ENCODE assay signal across 23 cellular contexts in genomic region chr20:25082498-25082873, GRCh38. TPM values are rescaled to one million over a fixed set of nuclear protein-coding genes. Genes with fewer than 3 reads are reported as not detected.
DNase-seq lines count a peak whose midpoint lies in the region; ATAC-seq and TF ChIP-seq lines count a peak whose summit lies in the region.
"Had no signal": no experiment of that assay in that cellular context is flagged by ENCODE, and none has a peak within 500 bp of the region (broad histone marks: within the 10 kb centered on the region; RNA-seq: fewer than 3 reads in every experiment).

No MANE protein-coding gene starts in this region.

- peaks cover 52% of the 10 kb centered on the region for H3K27me3 ChIP-seq in CD4-positive, alpha-beta memory T cell (ENCODE audit: insufficient read depth, low read length)
- H3K27me3 ChIP-seq in naive thymus-derived CD4-positive, alpha-beta T cell (ENCODE audit: control insufficient read depth in 2 of 2, insufficient read depth in 2 of 2, low read length in 2 of 2) = peaks cover 23 to 25% of the 10 kb centered on the region in 2 donors

- peaks cover 0 to 5% (median 0%) of the 10 kb centered on the region in 8 donors for H3K9me3 Mint-ChIP-seq in CD4-positive, alpha-beta memory T cell
- H3K9me3 Mint-ChIP-seq in naive thymus-derived CD4-positive, alpha-beta T cell = peaks cover 0 to 7% (median 0%) of the 10 kb centered on the region in 11 donors
- H3K9me3 Mint-ChIP-seq: dendritic cell treated with granulocyte-macrophage colony-stimulating factor and Interleukin-4, amounts not matched to agents 40 ng/mL and 50 ng/mL, for 4 days; stimulated activated memory B cell treated with anti-CD40 and anti-IgM and Interleukin-4, amounts not matched to agents 10 μg/mL and 1 μg/mL and 100 μg/mL, for 72 hours; T-helper 2 cell treated with Interferon-gamma antibody and Interleukin-4, amounts not matched to agents 5 μg/mL and 100 μg/mL, for 36 hours had no signal

- in situ Hi-C loops in astrocyte of the spinal cord (cut with HindIII; ENCODE audit: low sequenced_read_pairs) = no loop called here

- peak overlapping the region in 2 of 7 donors; percentile 13 to 64 for H3K27ac Mint-ChIP-seq in CD4-positive, alpha-beta memory T cell
- peak overlapping the region in 1 of 9 donors; percentile 48 for H3K27ac Mint-ChIP-seq in naive thymus-derived CD4-positive, alpha-beta T cell
- H3K27ac Mint-ChIP-seq: dendritic cell treated with granulocyte-macrophage colony-stimulating factor and Interleukin-4, amounts not matched to agents 40 ng/mL and 50 ng/mL, for 4 days; stimulated activated memory B cell treated with anti-CD40 and anti-IgM and Interleukin-4, amounts not matched to agents 10 μg/mL and 1 μg/mL and 100 μg/mL, for 72 hours; T-helper 2 cell treated with Interferon-gamma antibody and Interleukin-4, amounts not matched to agents 5 μg/mL and 100 μg/mL, for 36 hours had no signal

- peak; percentile 12 for TF ChIP-seq CTCF in astrocyte of the spinal cord (IDR thresholded peaks at IDR 0.05; ENCODE audit: low read depth, low read length)
- no peak for TF ChIP-seq CTCF in mucosa of descending colon (IDR thresholded peaks at IDR 0.05)

- H3K27me3 Mint-ChIP-seq in CD4-positive, alpha-beta memory T cell = peaks cover 45 to 60% of the 10 kb centered on the region in 2 donors
- peaks cover 66 to 85% (median 70%) of the 10 kb centered on the region in 5 donors for H3K27me3 Mint-ChIP-seq in naive thymus-derived CD4-positive, alpha-beta T cell

- no peak overlapping the region for H3K4me3 ChIP-seq in CD4-positive, alpha-beta memory T cell (ENCODE audit: low read length in 2 of 2)
- H3K4me3 ChIP-seq in astrocyte of the spinal cord (ENCODE audit: low read depth, low read length) (no peak overlapping the region), mucosa of descending colon (no peak overlapping the region)
- H3K4me3 ChIP-seq in naive thymus-derived CD4-positive, alpha-beta T cell (ENCODE audit: low read length) = no peak overlapping the region
- H3K4me3 ChIP-seq: skin epidermis, upper lobe of right lung had no signal

- no peaks in the 10 kb centered on the region for H3K9me3 ChIP-seq in CD4-positive, alpha-beta memory T cell (ENCODE audit: control insufficient read depth in 1 of 2, low read length in 2 of 2)
- H3K9me3 ChIP-seq in naive thymus-derived CD4-positive, alpha-beta T cell (ENCODE audit: control insufficient read depth in 2 of 3, low read length in 3 of 3) = no peaks in the 10 kb centered on the region
- H3K9me3 ChIP-seq in mucosa of descending colon = no peaks in the 10 kb centered on the region
- H3K9me3 ChIP-seq: heart right ventricle, upper lobe of right lung had no signal

- peaks cover 6 to 42% (median 25%) of the 10 kb centered on the region in 4 donors for H3K4me1 Mint-ChIP-seq in CD4-positive, alpha-beta memory T cell
- peaks cover 11 to 40% (median 27%) of the 10 kb centered on the region in 7 donors for H3K4me1 Mint-ChIP-seq in naive thymus-derived CD4-positive, alpha-beta T cell

- POLR2A ChIA-PET in CD4-positive, alpha-beta memory T cell (lab: Charles Lee; ENCODE audit: partially characterized antibody) = interaction anchor here (0.9 kb wide), 2 partner anchors 9 to 23 kb away, joined by 3 to 4 read pairs; no protein-coding TSS in a partner anchor
- POLR2A ChIA-PET in naive thymus-derived CD4-positive, alpha-beta T cell (lab: Charles Lee) = no interaction called here

- H3K36me3 Mint-ChIP-seq in CD4-positive, alpha-beta memory T cell = peaks cover 2 to 3% of the 10 kb centered on the region in 2 donors
- peaks cover 0 to 8% (median 0%) of the 10 kb centered on the region in 5 donors for H3K36me3 Mint-ChIP-seq in naive thymus-derived CD4-positive, alpha-beta T cell
- H3K36me3 Mint-ChIP-seq: stimulated activated memory B cell treated with anti-CD40 and anti-IgM and Interleukin-4, amounts not matched to agents 10 μg/mL and 1 μg/mL and 100 μg/mL, for 72 hours had no signal

- peak; percentile 14 for DNase-seq in activated CD4-positive, alpha-beta T cell treated with anti-CD3 and anti-CD28 coated beads for 48 hours
- DNase-seq in activated CD4-positive, alpha-beta T cell treated with anti-CD3 and anti-CD28 coated beads for 4 hours = no peak
- no peak for DNase-seq in CD4-positive, alpha-beta memory T cell
- DNase-seq in astrocyte of the spinal cord (ENCODE audit: low read depth, low spot score) = no peak
- DNase-seq in naive thymus-derived CD4-positive, alpha-beta T cell = no peak
- DNase-seq in mucosa of descending colon = no peak
- DNase-seq in glomerular visceral epithelial cell (ENCODE audit: extremely low spot score) = no peak
- no peak for DNase-seq in medulla oblongata (ENCODE audit: extremely low spot score)
- DNase-seq: ACHN, Caco-2, heart right ventricle, kidney glomerular epithelial cell, midbrain, NCI-H1105, SHP77 treated with DMSO at 0.1 percent for 48 hours, upper lobe of right lung had no signal

- no peaks in the 10 kb centered on the region for H3K36me3 ChIP-seq in CD4-positive, alpha-beta memory T cell (ENCODE audit: insufficient read depth, low read length)
- no peaks in the 10 kb centered on the region for H3K36me3 ChIP-seq in naive thymus-derived CD4-positive, alpha-beta T cell (ENCODE audit: control insufficient read depth in 2 of 3, insufficient read depth in 3 of 3, low read length in 3 of 3)
- no peaks in the 10 kb centered on the region for H3K36me3 ChIP-seq in mucosa of descending colon (ENCODE audit: low read depth)
- H3K36me3 ChIP-seq: heart right ventricle, upper lobe of right lung had no signal

- H3K27ac ChIP-seq in CD4-positive, alpha-beta memory T cell (ENCODE audit: low read depth, low read length) = no peak overlapping the region
- no peak overlapping the region for H3K27ac ChIP-seq in naive thymus-derived CD4-positive, alpha-beta T cell (ENCODE audit: low read depth, low read length)
- H3K27ac ChIP-seq: heart right ventricle, KMS-11, skin epidermis, upper lobe of right lung had no signal

- CTCF ChIA-PET in CD4-positive, alpha-beta memory T cell (lab: Charles Lee; ENCODE audit: partially characterized antibody) = interaction anchor here (1.2 kb wide), 1 partner anchor 96 kb away, joined by 3 read pairs; no protein-coding TSS in a partner anchor
- CTCF ChIA-PET in naive thymus-derived CD4-positive, alpha-beta T cell (lab: Charles Lee) = no interaction called here

- H3K4me3 Mint-ChIP-seq in CD4-positive, alpha-beta memory T cell = peak overlapping the region in 6 of 8 donors; percentile 22 to 75 (median 38)
- peak overlapping the region in 8 of 10 donors; percentile 27 to 82 (median 52) for H3K4me3 Mint-ChIP-seq in naive thymus-derived CD4-positive, alpha-beta T cell
- H3K4me3 Mint-ChIP-seq: dendritic cell treated with granulocyte-macrophage colony-stimulating factor and Interleukin-4, amounts not matched to agents 40 ng/mL and 50 ng/mL, for 4 days; stimulated activated memory B cell treated with anti-CD40 and anti-IgM and Interleukin-4, amounts not matched to agents 10 μg/mL and 1 μg/mL and 100 μg/mL, for 72 hours; T-helper 2 cell treated with Interferon-gamma antibody and Interleukin-4, amounts not matched to agents 5 μg/mL and 100 μg/mL, for 36 hours had no signal

- intact Hi-C loops in CD4-positive, alpha-beta memory T cell (cut with micrococcal nuclease) = no loop called here
- intact Hi-C loops in naive thymus-derived CD4-positive, alpha-beta T cell (cut with micrococcal nuclease) = loop anchor here in 1 of 2 donors (5.0 kb wide), 1 partner anchor 115 kb away; the partner anchor contains the start of gene ENTPD6
- intact Hi-C loops in mucosa of descending colon (cut with DNase I, micrococcal nuclease) = loop anchor here in 1 of 2 donors (10.0 kb wide), 1 partner anchor 92 kb away; no protein-coding TSS in a partner anchor

- ATAC-seq in naive thymus-derived CD4-positive, alpha-beta T cell = no peak
- ATAC-seq in mucosa of descending colon = no peak
- ATAC-seq: esophagus mucosa; stimulated activated memory B cell treated with anti-CD40 and anti-IgM and Interleukin-4, amounts not matched to agents 10 μg/mL and 1 μg/mL and 100 μg/mL, for 72 hours; upper lobe of right lung had no signal

- H3K4me1 ChIP-seq in CD4-positive, alpha-beta memory T cell (ENCODE audit: insufficient read depth, low read length) = peaks cover 30% of the 10 kb centered on the region
- H3K4me1 ChIP-seq in naive thymus-derived CD4-positive, alpha-beta T cell (ENCODE audit: control insufficient read depth in 2 of 2, insufficient read depth in 2 of 2, low read length in 2 of 2) = peaks cover 14 to 21% of the 10 kb centered on the region in 2 donors
- H3K4me1 ChIP-seq in mucosa of descending colon (ENCODE audit: low read depth) = peaks cover 18% of the 10 kb centered on the region
- H3K4me1 ChIP-seq: Caco-2 had no signal

RNA-seq across cellular contexts. Expression of gene VSX1, which starts 0.5 kb away (rescaled TPM):
- not detected for total RNA-seq in CD4-positive, alpha-beta memory T cell
- not detected for polyA plus RNA-seq in CD4-positive, alpha-beta memory T cell
- not detected for total RNA-seq in naive thymus-derived CD4-positive, alpha-beta T cell
- not detected for polyA plus RNA-seq in naive thymus-derived CD4-positive, alpha-beta T cell
- under 1 TPM in 1 of 3 donors, not detected in 2; 0.22 TPM for total RNA-seq in mucosa of descending colon
- total RNA-seq: Caco-2, esophagus mucosa, omental fat pad, upper lobe of right lung had no signal

RNA-seq across cellular contexts. Expression of gene ACSS1, which starts 24.5 kb away (rescaled TPM):
- 10 to 100 TPM; 55.4 to 56.5 TPM for total RNA-seq in CD4-positive, alpha-beta memory T cell
- polyA plus RNA-seq in CD4-positive, alpha-beta memory T cell = 10 to 100 TPM; 44.6 to 47.2 TPM
- total RNA-seq in naive thymus-derived CD4-positive, alpha-beta T cell = 10 to 100 TPM; 33.1 to 51.7 (median 38.4) TPM
- polyA plus RNA-seq in naive thymus-derived CD4-positive, alpha-beta T cell = 10 to 100 TPM; 39.7 to 44.7 TPM
- total RNA-seq in mucosa of descending colon = 10 to 100 TPM; 29.8 to 37.9 (median 36.9) TPM
